Comparison of ENCODE assay signal across 8 cellular contexts in the genomic region with DNA sequence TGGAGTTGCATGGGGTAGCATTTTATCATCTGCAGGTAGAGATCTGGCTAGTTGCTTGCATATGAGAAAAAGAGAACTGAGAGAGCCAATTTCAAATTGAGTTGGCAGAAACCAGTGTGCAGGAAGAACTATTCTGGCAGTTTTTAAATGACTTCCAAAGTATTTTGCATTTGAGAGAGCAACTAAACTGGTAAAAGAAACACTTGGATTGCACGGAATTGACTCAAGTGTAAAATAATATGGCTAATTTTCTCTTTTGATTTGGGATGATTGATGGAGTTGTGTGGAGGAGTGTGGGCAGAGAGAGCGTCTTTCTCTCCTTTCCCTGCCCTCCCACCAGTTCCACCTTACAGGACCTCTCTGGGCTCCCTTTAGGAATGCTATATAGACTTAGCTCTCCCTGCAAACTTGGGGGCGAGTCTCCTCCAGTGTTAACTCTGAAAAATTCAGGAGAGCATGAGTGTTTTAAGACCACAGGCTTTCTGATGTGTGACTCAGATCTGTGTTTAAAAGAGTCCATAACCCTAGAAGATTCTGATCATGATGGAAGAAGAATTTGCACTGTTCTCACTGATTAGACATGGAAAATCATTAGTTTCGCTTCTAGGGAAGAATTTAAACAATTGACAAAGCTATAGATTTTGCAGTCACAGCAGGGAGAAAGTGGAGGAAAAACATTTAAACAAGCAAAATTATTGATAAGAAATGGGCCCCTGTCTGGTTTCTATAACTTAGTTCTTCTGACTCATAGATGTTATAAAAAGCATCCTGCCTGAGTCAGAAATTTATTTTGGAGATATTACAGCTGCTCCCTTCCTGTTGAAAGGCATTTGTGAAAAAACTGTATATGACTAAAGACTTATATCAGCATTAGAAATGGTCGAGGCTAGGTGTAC. TPM values are rescaled to one million over a fixed set of nuclear protein-coding genes. Genes with fewer than 3 reads are reported as not detected.
DNase-seq lines count a peak whose midpoint lies in the region; ATAC-seq and TF ChIP-seq lines count a peak whose summit lies in the region.

No MANE protein-coding gene starts in this region.

- no CpG with 5 or more reads among the region's 5 CpGs for WGBS in H9 (ENCODE audit: extremely low coverage, insufficient read length, low lambda C conversion rate)

- H3K4me3 ChIP-seq in GM08714 (ENCODE audit: low read length) (peak overlapping the region; percentile 13; the same call in 1 of the 2 replicates), choroid plexus epithelial cell (ENCODE audit: low read depth, low read length) (no peak overlapping the region), stomach smooth muscle (ENCODE audit: low read length in 2 of 2) (peak overlapping the region in 1 of 2 donors; percentile 15), colonic mucosa (no peak overlapping the region)

- no peaks in the 10 kb centered on the region for H3K79me1 ChIP-seq in H9 (ENCODE audit: insufficient read depth, low read depth, low read length, poor library complexity, severe bottlenecking)

- peaks cover 0 to 3% (median 1%) of the 10 kb centered on the region in 3 experiments; a peak in 2 of 7 replicates for H3K36me3 Mint-ChIP-seq in H9 (ENCODE audit: insufficient read depth in 1 of 3, low read depth in 3 of 3)

- H3K79me2 ChIP-seq in H9 (ENCODE audit: insufficient read depth, low read length): no peaks in the 10 kb centered on the region

- ATAC-seq in GM21515 (IDR thresholded peaks at IDR 0.05; ENCODE audit: unreplicated experiment): peak; percentile 79
- ATAC-seq in left colon: no peak

- H3K14ac ChIP-seq in H9 (ENCODE audit: insufficient read depth, low read length): no peak overlapping the region

- no peak overlapping the region for H3K56ac ChIP-seq in H9 (ENCODE audit: insufficient read length, low read depth, low read length)

- no peak overlapping the region for H2BK120ac ChIP-seq in H9 (ENCODE audit: low read depth, low read length, poor library complexity, severe bottlenecking)

- no peak overlapping the region for H3K18ac ChIP-seq in H9 (ENCODE audit: insufficient read length, low read depth, low read length)

- H3K27me3 ChIP-seq in stomach smooth muscle (ENCODE audit: control insufficient read depth in 1 of 2, insufficient read depth in 2 of 2, low read length in 2 of 2): no peaks in the 10 kb centered on the region
- H3K27me3 ChIP-seq in H9 (ENCODE audit: insufficient read depth, low read length): no peaks in the 10 kb centered on the region; the same call in 1 of the 2 replicates
- H3K27me3 ChIP-seq in colonic mucosa: no peaks in the 10 kb centered on the region

- no peak overlapping the region for H3T11ph ChIP-seq in H9 (ENCODE audit: low read length)

- H2AFZ ChIP-seq in H9 (ENCODE audit: low read length): no peak overlapping the region

- no peak overlapping the region for H4K8ac ChIP-seq in H9 (replicated peaks; ENCODE audit: insufficient read length, low read depth, low read length)

- no peak overlapping the region for H2BK20ac ChIP-seq in H9 (ENCODE audit: low read depth, low read length, poor library complexity, severe bottlenecking)

- no peak overlapping the region for H3K4me3 Mint-ChIP-seq in H9

- H2BK12ac ChIP-seq in H9 (ENCODE audit: insufficient read length, low read depth, low read length): no peak overlapping the region

- H3K23me2 ChIP-seq in H9 (ENCODE audit: insufficient read length, low read depth, low read length, poor library complexity, severe bottlenecking): no peaks in the 10 kb centered on the region

- no peak overlapping the region for H2AK5ac ChIP-seq in H9 (ENCODE audit: insufficient read length, low read length)

- no peak overlapping the region for H2BK5ac ChIP-seq in H9 (ENCODE audit: insufficient read length, low read length)

- peaks cover 2% of the 10 kb centered on the region for H3K27me3 Mint-ChIP-seq in H9 (ENCODE audit: low read depth)

- H4K5ac ChIP-seq in H9 (ENCODE audit: insufficient read length, low read depth, low read length): no peak overlapping the region

- H2BK15ac ChIP-seq in H9 (ENCODE audit: low read depth, low read length): no peak overlapping the region

- DNase-seq in HPDE6-E6E7 (ENCODE audit: extremely low spot score) (peak; percentile 23), choroid plexus epithelial cell (ENCODE audit: low read depth) (peak; percentile 73), H9 (no peak), colonic mucosa (no peak), left colon (no peak)

- no peak overlapping the region for H3K4me2 ChIP-seq in H9 (ENCODE audit: insufficient read depth, insufficient read length, low read length)

- no peak overlapping the region for H3K9ac ChIP-seq in stomach smooth muscle (ENCODE audit: low read length in 2 of 2)
- H3K9ac ChIP-seq in H9 (ENCODE audit: extremely low read depth, insufficient read length, low read length): no peak overlapping the region
- no peak overlapping the region for H3K9ac ChIP-seq in colonic mucosa (ENCODE audit: low read depth in 2 of 2, low read length in 2 of 2)

- H3K4me1 ChIP-seq in stomach smooth muscle (ENCODE audit: control insufficient read depth, insufficient read depth, low read length) (peaks cover 25% of the 10 kb centered on the region), H9 (ENCODE audit: insufficient read depth, low read length) (no peaks in the 10 kb centered on the region), colonic mucosa (no peaks in the 10 kb centered on the region)

- H3K9me3 Mint-ChIP-seq in H9: peaks cover under 1 to 4% of the 10 kb centered on the region in 2 experiments; a peak in 4 of 5 replicates

- no peak overlapping the region for H4K91ac ChIP-seq in H9 (ENCODE audit: insufficient read length, low read depth, low read length)

- H3K4ac ChIP-seq in H9 (ENCODE audit: low read depth, low read length): no peak overlapping the region

- intact Hi-C loops in colonic mucosa (cut with DNase I) (no loop called here), left colon (cut with DNase I, micrococcal nuclease) (no loop called here)

- TF ChIP-seq CTCF in choroid plexus epithelial cell (conservative IDR thresholded peaks at IDR 0.05; ENCODE audit: low read depth, low read length): no peak
- no peak for TF ChIP-seq CTCF in H9 (conservative IDR thresholded peaks at IDR 0.05)
- no peak for TF ChIP-seq CTCF in colonic mucosa (IDR thresholded peaks at IDR 0.05)

- H3K36me3 ChIP-seq in stomach smooth muscle (ENCODE audit: control insufficient read depth in 2 of 2, insufficient read depth in 2 of 2, low read length in 2 of 2) (no peaks in the 10 kb centered on the region), colonic mucosa (no peaks in the 10 kb centered on the region)

- H3K27ac ChIP-seq in stomach smooth muscle (ENCODE audit: low read length) (peak overlapping the region; percentile 58), H9 (ENCODE audit: insufficient read length, low read depth, low read length) (no peak overlapping the region), colonic mucosa (no peak overlapping the region)

- no peaks in the 10 kb centered on the region for H3K9me3 ChIP-seq in stomach smooth muscle (ENCODE audit: control insufficient read depth in 2 of 2, low read length in 2 of 2)
- H3K9me3 ChIP-seq in H9 (ENCODE audit: control insufficient read depth, low read depth, low read length): no peaks in the 10 kb centered on the region
- H3K9me3 ChIP-seq in colonic mucosa: no peaks in the 10 kb centered on the region

- no peak overlapping the region for H3K27ac Mint-ChIP-seq in H9

- H4K20me1 ChIP-seq in H9 (ENCODE audit: control insufficient read depth, insufficient read depth, insufficient read length): no peaks in the 10 kb centered on the region

- H3K23ac ChIP-seq in H9 (ENCODE audit: insufficient read length, low read depth, low read length): no peak overlapping the region

- peaks cover 15 to 17% of the 10 kb centered on the region in 2 experiments for H3K4me1 Mint-ChIP-seq in H9

RNA-seq across cellular contexts. Expression of gene CTBS, which starts 24.9 kb away (rescaled TPM):
- total RNA-seq in H9 (2021) (2.4 and 2.8 TPM in 2 replicates), colonic mucosa (10 to 100 TPM; 13.6 to 22.7 TPM), left colon (10 to 100 TPM; 20.5 to 23.7 TPM)

Comparison
In these comparisons a context has a peak if more than half of its experiments do, and no peak if none do; other contexts are left out.
1. DNase-seq: peak in HPDE6-E6E7 (single experiment) and choroid plexus epithelial cell (single experiment); none in H9 (single experiment), colonic mucosa (single experiment) and left colon (0 of 2).